ENCODE assay signal across 21 cellular contexts in the genomic region with DNA sequence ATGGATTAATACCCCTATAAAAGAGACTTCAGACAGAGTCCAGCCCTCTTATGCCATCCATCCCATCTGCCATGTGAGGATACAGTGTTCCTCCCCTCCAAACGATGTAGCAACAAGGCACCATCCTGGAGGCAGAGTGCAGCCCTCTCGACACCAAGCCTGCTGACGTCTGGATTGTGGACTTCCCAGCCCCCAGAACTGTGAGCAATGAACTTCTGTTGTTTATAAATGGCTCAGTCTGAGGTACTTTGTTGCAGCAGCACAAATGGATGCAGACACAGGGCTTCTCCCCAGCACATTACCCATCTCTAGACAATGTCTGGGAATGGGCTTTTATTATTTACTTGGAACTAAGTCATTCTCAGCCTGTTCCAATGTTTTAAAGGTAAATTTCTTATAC.
"Had no signal": no experiment of that assay in that cellular context is flagged by ENCODE, and none has a peak within 500 bp of the region (broad histone marks: within the 10 kb centered on the region; RNA-seq: fewer than 3 reads in every experiment).

No MANE protein-coding gene starts in this region.

- H3K9me3 ChIP-seq: adrenal gland, Peyer's patch, SJCRH30 had no signal

- H3K4me3 ChIP-seq: adrenal gland, Peyer's patch, SJCRH30 had no signal

- ATAC-seq: SK-N-SH treated with all-trans-retinoic acid at 6 μM for 48 hours had no signal

- H3K36me3 ChIP-seq: adrenal gland, Peyer's patch, SJCRH30 had no signal

- H3K27me3 ChIP-seq: adrenal gland, Peyer's patch, SJCRH30 had no signal

- DNase-seq: activated CD4-positive, alpha-beta memory T cell treated with anti-CD3 and anti-CD28 coated beads for 36 hours; activated CD4-positive, alpha-beta T cell treated with anti-CD3 and anti-CD28 coated beads, Interleukin-2, amount 10 ng/mL, durations not matched to agents 7 days and 5 days; activated CD4-positive, CD25-positive, alpha-beta regulatory T cell treated with anti-CD3 and anti-CD28 coated beads, Interleukin-2, amount 50 U/mL, for 72 hours; activated CD8-positive, alpha-beta memory T cell treated with anti-CD3 and anti-CD28 coated beads, Interleukin-2, amount 50 U/mL, for 4 hours; activated naive CD4-positive, alpha-beta T cell treated with anti-CD3 and anti-CD28 coated beads, Interleukin-2, amount 50 U/mL, for 16 hours; activated naive CD8-positive, alpha-beta T cell treated with anti-CD3 and anti-CD28 coated beads, Interleukin-2, amount 10 ng/mL, durations not matched to agents 7 days and 5 days; adrenal gland; KG1; NCI-H1048; NCI-H146; NCI-H187 treated with DMSO at 0.1 percent for 48 hours; NCI-H2107; NCI-H2171 treated with DMSO at 0.1 percent for 48 hours; NCI-H226; NCI-H69; Right ventricle myocardium superior; SJCRH30; SW 1271 had no signal

- H3K27ac ChIP-seq: adrenal gland, Peyer's patch, RWPE1, SJCRH30 had no signal

- H3K4me1 ChIP-seq: adrenal gland, Peyer's patch, SJCRH30 had no signal
